In genomic region chr9:18327106-18327505, GRCh38 we compare ENCODE assay signal across 25 cellular contexts.
"Had no signal": no experiment of that assay in that cellular context is flagged by ENCODE, and none has a peak within 500 bp of the region (broad histone marks: within the 10 kb centered on the region; RNA-seq: fewer than 3 reads in every experiment).

No MANE protein-coding gene starts in this region.

- H3K36me3 Mint-ChIP-seq: activated CD8-positive, alpha-beta memory T cell treated with anti-CD3 and anti-CD28 coated beads, Interleukin-2, amount 10 ng/mL, durations not matched to agents 7 days and 5 days; activated naive CD4-positive, alpha-beta T cell treated with anti-CD3 and anti-CD28 coated beads, Interleukin-2, amount 10 ng/mL, durations not matched to agents 7 days and 5 days; natural killer cell; T-cell had no signal

- H3K9me3 ChIP-seq: upper lobe of right lung had no signal

- H3K27me3 Mint-ChIP-seq: activated CD8-positive, alpha-beta memory T cell treated with anti-CD3 and anti-CD28 coated beads, Interleukin-2, amount 10 ng/mL, durations not matched to agents 7 days and 5 days; activated naive CD4-positive, alpha-beta T cell treated with anti-CD3 and anti-CD28 coated beads, Interleukin-2, amount 10 ng/mL, durations not matched to agents 7 days and 5 days; progenitor cell of endocrine pancreas had no signal

- H3K27ac Mint-ChIP-seq: activated CD4-positive, alpha-beta T cell treated with anti-CD3 and anti-CD28 coated beads, Interleukin-2, amount 10 ng/mL, durations not matched to agents 7 days and 5 days; activated CD8-positive, alpha-beta memory T cell treated with anti-CD3 and anti-CD28 coated beads, Interleukin-2, amount 10 ng/mL, durations not matched to agents 7 days and 5 days; activated CD8-positive, alpha-beta T cell treated with anti-CD3 and anti-CD28 coated beads for 36 hours; activated naive CD4-positive, alpha-beta T cell treated with anti-CD3 and anti-CD28 coated beads, Interleukin-2, amount 10 ng/mL, durations not matched to agents 7 days and 5 days; natural killer cell; progenitor cell of endocrine pancreas; T-cell; T-helper 2 cell treated with Interferon-gamma antibody and Interleukin-4, amounts not matched to agents 5 μg/mL and 100 μg/mL, for 36 hours had no signal

- H3K27me3 ChIP-seq: ascending aorta, esophagus muscularis mucosa, heart left ventricle, spleen, upper lobe of right lung had no signal

- H3K4me1 Mint-ChIP-seq: activated CD4-positive, alpha-beta T cell treated with anti-CD3 and anti-CD28 coated beads, Interleukin-2, amount 10 ng/mL, durations not matched to agents 7 days and 5 days; activated CD8-positive, alpha-beta memory T cell treated with anti-CD3 and anti-CD28 coated beads, Interleukin-2, amount 10 ng/mL, durations not matched to agents 7 days and 5 days; activated naive CD4-positive, alpha-beta T cell treated with anti-CD3 and anti-CD28 coated beads, Interleukin-2, amount 10 ng/mL, durations not matched to agents 7 days and 5 days; natural killer cell; T-cell had no signal

- DNase-seq: activated CD4-positive, alpha-beta T cell treated with anti-CD3 and anti-CD28 coated beads, Interleukin-2, amount 10 ng/mL, durations not matched to agents 7 days and 5 days; activated CD4-positive, CD25-positive, alpha-beta regulatory T cell treated with anti-CD3 and anti-CD28 coated beads, Interleukin-2, amount 50 U/mL, for 72 hours; activated CD8-positive, alpha-beta memory T cell treated with anti-CD3 and anti-CD28 coated beads, Interleukin-2, amount 10 ng/mL, durations not matched to agents 7 days and 5 days; activated CD8-positive, alpha-beta T cell treated with anti-CD3 and anti-CD28 coated beads for 36 hours; activated effector memory CD4-positive, alpha-beta T cell treated with anti-CD3 and anti-CD28 coated beads, Interleukin-2, amount 50 U/mL, for 16 hours; activated naive CD4-positive, alpha-beta T cell treated with anti-CD3 and anti-CD28 coated beads, Interleukin-2, amount 10 ng/mL, durations not matched to agents 7 days and 5 days; activated T-cell treated with anti-CD3 and anti-CD28 coated beads for 4 hours; heart left ventricle; left ventricle myocardium inferior; midbrain; natural killer cell; retina; spleen; stimulated activated CD4-positive, alpha-beta T cell treated with anti-CD3 and anti-CD28 coated beads, Interleukin-4, amount 100 ng/mL, for 1 hour; stimulated activated naive CD4-positive, alpha-beta T cell treated with Interleukin-2 at 50 U/mL for 16 hours; T-cell; upper lobe of right lung; WERI-Rb-1 had no signal

- ATAC-seq: activated CD8-positive, alpha-beta memory T cell treated with anti-CD3 and anti-CD28 coated beads, Interleukin-2, amount 10 ng/mL, durations not matched to agents 7 days and 5 days; activated CD8-positive, alpha-beta T cell treated with anti-CD3 and anti-CD28 coated beads for 36 hours; heart left ventricle; natural killer cell; T-cell; upper lobe of right lung had no signal

- H3K9me3 Mint-ChIP-seq: activated CD4-positive, alpha-beta T cell treated with anti-CD3 and anti-CD28 coated beads, Interleukin-2, amount 10 ng/mL, durations not matched to agents 7 days and 5 days; activated CD8-positive, alpha-beta T cell treated with anti-CD3 and anti-CD28 coated beads for 36 hours; activated naive CD4-positive, alpha-beta T cell treated with anti-CD3 and anti-CD28 coated beads, Interleukin-2, amount 10 ng/mL, durations not matched to agents 7 days and 5 days; T-helper 2 cell treated with Interferon-gamma antibody and Interleukin-4, amounts not matched to agents 5 μg/mL and 100 μg/mL, for 36 hours had no signal

- H3K4me3 ChIP-seq: ascending aorta, coronary artery, esophagus muscularis mucosa, heart left ventricle, left ventricle myocardium inferior, spleen, upper lobe of right lung had no signal

- H3K4me3 Mint-ChIP-seq: activated CD4-positive, alpha-beta T cell treated with anti-CD3 and anti-CD28 coated beads, Interleukin-2, amount 10 ng/mL, durations not matched to agents 7 days and 5 days; activated CD8-positive, alpha-beta memory T cell treated with anti-CD3 and anti-CD28 coated beads, Interleukin-2, amount 10 ng/mL, durations not matched to agents 7 days and 5 days; activated CD8-positive, alpha-beta T cell treated with anti-CD3 and anti-CD28 coated beads for 36 hours; activated naive CD4-positive, alpha-beta T cell treated with anti-CD3 and anti-CD28 coated beads, Interleukin-2, amount 10 ng/mL, durations not matched to agents 7 days and 5 days; natural killer cell; T-cell; T-helper 2 cell treated with Interferon-gamma antibody and Interleukin-4, amounts not matched to agents 5 μg/mL and 100 μg/mL, for 36 hours had no signal

- H3K36me3 ChIP-seq: ascending aorta, esophagus muscularis mucosa, heart left ventricle, left ventricle myocardium inferior, spleen, upper lobe of right lung, WERI-Rb-1 had no signal

- FAIRE-seq: bronchial epithelial cell, TTC549 had no signal

- H3K4me1 ChIP-seq: ascending aorta, spleen, upper lobe of right lung had no signal

- H3K27ac ChIP-seq: ascending aorta, coronary artery, esophagus muscularis mucosa, heart left ventricle, left ventricle myocardium inferior, spleen, upper lobe of right lung, WERI-Rb-1 had no signal
